ENCODE assay signal across 9 cellular contexts in genomic region chr1:110011527-110012041, GRCh38. TPM values are rescaled to one million over a fixed set of nuclear protein-coding genes. Genes with fewer than 3 reads are reported as not detected.
DNase-seq lines count a peak whose midpoint lies in the region; ATAC-seq and TF ChIP-seq lines count a peak whose summit lies in the region.
"Had no signal": no experiment of that assay in that cellular context is flagged by ENCODE, and none has a peak within 500 bp of the region (broad histone marks: within the 10 kb centered on the region; RNA-seq: fewer than 3 reads in every experiment).

No MANE protein-coding gene starts in this region.

- DNase-seq in activated T-cell treated with anti-CD3 and anti-CD28 coated beads, Interleukin-2, amount 50 U/mL, for 72 hours, result peak; percentile 16 to 29
- no peak for DNase-seq in activated T-cell treated with anti-CD3 and anti-CD28 coated beads for 4 hours
- DNase-seq in RWPE1 (ENCODE audit: low spot score), result peak; percentile 64
- DNase-seq in choroid plexus epithelial cell (ENCODE audit: low read depth), result peak; percentile 86
- DNase-seq in mesenchymal stem cell, result peak; percentile 77
- DNase-seq in NCI-H1694 (lab: John Stamatoyannopoulos, UW), result no peak

- H2BK15ac ChIP-seq in mesenchymal stem cell (ENCODE audit: low read depth, poor library complexity, severe bottlenecking), result no peak overlapping the region

- WGBS in mesenchymal stem cell, result 60% methylated on average over 1 of the region's 2 CpGs

- peaks cover 2% of the 10 kb centered on the region for H3K4me1 ChIP-seq in mesenchymal stem cell (ENCODE audit: control insufficient read depth, insufficient read depth, low read depth, low read length)

- H3K9ac ChIP-seq in mesenchymal stem cell (ENCODE audit: low read length), result peak overlapping the region; percentile 25

- H2AFZ ChIP-seq in mesenchymal stem cell (ENCODE audit: low read depth, low read length), result no peak overlapping the region

- no peak overlapping the region for H3K4me3 Mint-ChIP-seq in activated T-cell treated with anti-CD3 and anti-CD28 coated beads, Interleukin-2, amount 50 U/mL, for 72 hours

- H3K23ac ChIP-seq in mesenchymal stem cell (ENCODE audit: low read length in 2 of 2), result no peak overlapping the region

- CTCF ChIA-PET in RWPE1 (lab: Yijun Ruan, JAX), result interaction anchor here (0.6 to 1.1 kb wide), 6 partner anchors 11 to 359 kb away, joined by 3 to 7 read pairs (median 4); partner anchors contain the start of gene AHCYL1

- peak overlapping the region; percentile 43 for H3K27ac Mint-ChIP-seq in activated T-cell treated with anti-CD3 and anti-CD28 coated beads, Interleukin-2, amount 50 U/mL, for 72 hours

- H3K4me2 ChIP-seq in mesenchymal stem cell (ENCODE audit: low read length, poor library complexity, severe bottlenecking), result no peak overlapping the region

- H3K4me1 Mint-ChIP-seq in activated T-cell treated with anti-CD3 and anti-CD28 coated beads, Interleukin-2, amount 50 U/mL, for 72 hours (ENCODE audit: low read depth), result no peaks in the 10 kb centered on the region

- peaks cover 17% of the 10 kb centered on the region for H3K79me1 ChIP-seq in mesenchymal stem cell (replicated peaks; ENCODE audit: low read length, poor library complexity, severe bottlenecking)

- no peak overlapping the region for H2BK5ac ChIP-seq in mesenchymal stem cell (ENCODE audit: low read depth, low read length, poor library complexity, severe bottlenecking)

- H3K18ac ChIP-seq in mesenchymal stem cell (ENCODE audit: low read depth in 1 of 2, low read length in 2 of 2), result no peak overlapping the region

- no peaks in the 10 kb centered on the region for H3K27me3 Mint-ChIP-seq in activated T-cell treated with anti-CD3 and anti-CD28 coated beads, Interleukin-2, amount 50 U/mL, for 72 hours (ENCODE audit: low read depth)

- H2BK120ac ChIP-seq in mesenchymal stem cell (ENCODE audit: low read depth, low read length), result no peak overlapping the region

- H3K36me3 ChIP-seq in mesenchymal stem cell (ENCODE audit: control insufficient read depth in 1 of 2, insufficient read depth in 2 of 2, low read depth in 1 of 2, low read length in 2 of 2), result peaks cover 24 to 76% of the 10 kb centered on the region in 2 experiments

- peak; percentile 60 to 81 for ATAC-seq in activated T-cell treated with anti-CD3 and anti-CD28 coated beads, Interleukin-2, amount 50 U/mL, for 72 hours (replicated peaks in 1 of 2)
- ATAC-seq in GM21390 (IDR thresholded peaks at IDR 0.05; ENCODE audit: unreplicated experiment) (peak; percentile 98), HG03521 (IDR thresholded peaks at IDR 0.05; ENCODE audit: unreplicated experiment) (peak; percentile 92)

- H3K9me3 ChIP-seq in mesenchymal stem cell (ENCODE audit: control insufficient read depth, low read length), result no peaks in the 10 kb centered on the region

- H3K4ac ChIP-seq in mesenchymal stem cell (ENCODE audit: low read depth in 1 of 2, low read length in 2 of 2), result no peak overlapping the region

- no peak overlapping the region for H4K8ac ChIP-seq in mesenchymal stem cell (ENCODE audit: low read length)

- peak; percentile 49 for TF ChIP-seq CTCF in RWPE1 (conservative IDR thresholded peaks at IDR 0.05; ENCODE audit: low read depth)
- TF ChIP-seq CTCF in choroid plexus epithelial cell (conservative IDR thresholded peaks at IDR 0.05; ENCODE audit: low read depth, low read length), result peak; percentile 77

- H4K91ac ChIP-seq in mesenchymal stem cell (ENCODE audit: low read length), result no peak overlapping the region

- peaks cover 7 to 27% of the 10 kb centered on the region in 2 donors for H3K36me3 Mint-ChIP-seq in activated T-cell treated with anti-CD3 and anti-CD28 coated beads, Interleukin-2, amount 50 U/mL, for 72 hours (ENCODE audit: insufficient read depth in 2 of 2)

- H2BK12ac ChIP-seq in mesenchymal stem cell (ENCODE audit: low read length in 2 of 2), result no peak overlapping the region

- no peak overlapping the region for H3K4me3 ChIP-seq in choroid plexus epithelial cell (ENCODE audit: low read depth, low read length)
- no peak overlapping the region for H3K4me3 ChIP-seq in mesenchymal stem cell (ENCODE audit: insufficient read depth in 1 of 2, low read depth in 1 of 2, low read length in 2 of 2)

- no peak overlapping the region for H2AK5ac ChIP-seq in mesenchymal stem cell (ENCODE audit: low read length, severe bottlenecking)

- H3K14ac ChIP-seq in mesenchymal stem cell (ENCODE audit: low read length in 2 of 2), result no peak overlapping the region

- POLR2A ChIA-PET in RWPE1 (lab: Yijun Ruan, JAX; ENCODE audit: low non-redundant PET), result no interaction called here

- no peaks in the 10 kb centered on the region for H3K27me3 ChIP-seq in mesenchymal stem cell (ENCODE audit: control insufficient read depth in 1 of 2, insufficient read depth in 1 of 2, low read length in 2 of 2)

- no peaks in the 10 kb centered on the region for H3K9me3 Mint-ChIP-seq in activated T-cell treated with anti-CD3 and anti-CD28 coated beads, Interleukin-2, amount 50 U/mL, for 72 hours

- H3K27ac ChIP-seq in RWPE1 (no peak overlapping the region), mesenchymal stem cell (ENCODE audit: low read length, poor library complexity, severe bottlenecking) (no peak overlapping the region)

RNA-seq across cellular contexts. Expression of gene STRIP1, which starts 22.8 kb away (rescaled TPM):
- total RNA-seq in activated T-cell treated with anti-CD3 and anti-CD28 coated beads, Interleukin-2, amount 50 U/mL, for 72 hours, result 10 to 100 TPM; 35.8 to 41.0 TPM
- polyA plus RNA-seq in mesenchymal stem cell (2013, experiment 1 of 2), result 19.9 TPM
- polyA plus RNA-seq in mesenchymal stem cell (2013, experiment 2 of 2), result 19.7 TPM

RNA-seq across cellular contexts. Expression of gene AHCYL1, which starts 27.0 kb away (rescaled TPM):
- total RNA-seq in activated T-cell treated with anti-CD3 and anti-CD28 coated beads, Interleukin-2, amount 50 U/mL, for 72 hours, result 100 to 1,000 TPM in 1 of 2 donors, 10 to 100 TPM in 1; 87.0 to 101 TPM
- 84.2 TPM for polyA plus RNA-seq in mesenchymal stem cell (2013, experiment 1 of 2)
- 86.4 TPM for polyA plus RNA-seq in mesenchymal stem cell (2013, experiment 2 of 2)

RNA-seq across cellular contexts. Expression of gene ALX3, which starts 58.9 kb away (rescaled TPM):
- not detected for total RNA-seq in activated T-cell treated with anti-CD3 and anti-CD28 coated beads, Interleukin-2, amount 50 U/mL, for 72 hours
- not detected for polyA plus RNA-seq in mesenchymal stem cell (2013, experiment 1 of 2)
- not detected for polyA plus RNA-seq in mesenchymal stem cell (2013, experiment 2 of 2)
- total RNA-seq: pulmonary artery endothelial cell had no signal

Comparison
In these comparisons a context has a peak if more than half of its experiments do, and no peak if none do; other contexts are left out.
1. DNase-seq: peak in activated T-cell treated with anti-CD3 and anti-CD28 coated beads, Interleukin-2, amount 50 U/mL, for 72 hours (2 of 2), RWPE1 (single experiment), choroid plexus epithelial cell (single experiment) and mesenchymal stem cell (single experiment); none in activated T-cell treated with anti-CD3 and anti-CD28 coated beads for 4 hours (single experiment) and NCI-H1694 (single experiment).
2. Peak in every context shown above with its lines, with median percentiles within 50 percentile points of each other: ATAC-seq.